In genomic region chr12:109987615-109988014, GRCh38 we compare ENCODE assay signal across 24 cellular contexts. TPM values are rescaled to one million over a fixed set of nuclear protein-coding genes. Genes with fewer than 3 reads are reported as not detected.
A peak's percentile ranks its signal among the peaks of the same experiment; 100 is the strongest.
DNase-seq lines count a peak whose midpoint lies in the region; ATAC-seq and TF ChIP-seq lines count a peak whose summit lies in the region.
"Had no signal": no experiment of that assay in that cellular context is flagged by ENCODE, and none has a peak within 500 bp of the region (broad histone marks: within the 10 kb centered on the region; RNA-seq: fewer than 3 reads in every experiment).

No MANE protein-coding gene starts in this region.

- H3K36me3 Mint-ChIP-seq in activated CD4-positive, alpha-beta T cell treated with anti-CD3 and anti-CD28 coated beads for 36 hours (ENCODE audit: low read depth): peaks cover 60% of the 10 kb centered on the region
- peaks cover 65% of the 10 kb centered on the region for H3K36me3 Mint-ChIP-seq in activated naive CD8-positive, alpha-beta T cell treated with anti-CD3 and anti-CD28 coated beads for 36 hours

- peak overlapping the region; percentile 77 for H3K27ac Mint-ChIP-seq in activated CD4-positive, alpha-beta T cell treated with anti-CD3 and anti-CD28 coated beads for 36 hours
- H3K27ac Mint-ChIP-seq in activated naive CD8-positive, alpha-beta T cell treated with anti-CD3 and anti-CD28 coated beads for 36 hours: peak overlapping the region; percentile 85
- H3K27ac Mint-ChIP-seq: immature natural killer cell, nephron progenitor cell had no signal

- TF ChIP-seq CTCF in AG04449 (IDR thresholded peaks at IDR 0.05; ENCODE audit: insufficient read depth, low read length, missing control alignments): no peak
- no peak for TF ChIP-seq CTCF in PC-3 (conservative IDR thresholded peaks at IDR 0.05; ENCODE audit: low read depth, low read length)

- no peaks in the 10 kb centered on the region for H3K27me3 Mint-ChIP-seq in activated CD4-positive, alpha-beta T cell treated with anti-CD3 and anti-CD28 coated beads for 36 hours
- H3K27me3 Mint-ChIP-seq in activated naive CD8-positive, alpha-beta T cell treated with anti-CD3 and anti-CD28 coated beads for 36 hours: no peaks in the 10 kb centered on the region

- POLR2A ChIA-PET in activated CD4-positive, alpha-beta T cell treated with anti-CD3 and anti-CD28 coated beads for 36 hours (lab: Charles Lee): no interaction called here
- POLR2A ChIA-PET in AG04449 (lab: Yijun Ruan, JAX) (interaction anchor here (0.9 to 1.4 kb wide), 2 partner anchors 11 to 25 kb away, joined by 3 to 4 read pairs; partner anchors contain the start of gene ANKRD13A), PC-3 (lab: Charles Lee; ENCODE audit: unreplicated experiment) (interaction anchor here (0.7 kb wide), 1 partner anchor 12 kb away, joined by 3 read pairs; the partner anchor contains the start of gene ANKRD13A)

- H3K4me3 ChIP-seq in AG04449 (ENCODE audit: low read depth, low read length) (no peak overlapping the region), PC-3 (ENCODE audit: low read length) (no peak overlapping the region), GM23248 (no peak overlapping the region)
- H3K4me3 ChIP-seq: heart left ventricle, MG63, upper lobe of right lung had no signal

- in situ Hi-C loops in GM23248 (cut with MboI): no loop called here

- H3K4me1 ChIP-seq in PC-3 (ENCODE audit: insufficient read depth, low read length): peaks cover 4% of the 10 kb centered on the region
- H3K4me1 ChIP-seq in GM23248 (ENCODE audit: insufficient read depth): peaks cover 4% of the 10 kb centered on the region; the same call in 1 of the 2 replicates
- H3K4me1 ChIP-seq: BE2C, upper lobe of right lung had no signal

- H3K4me3 Mint-ChIP-seq in activated CD4-positive, alpha-beta T cell treated with anti-CD3 and anti-CD28 coated beads for 36 hours: no peak overlapping the region
- H3K4me3 Mint-ChIP-seq in activated naive CD8-positive, alpha-beta T cell treated with anti-CD3 and anti-CD28 coated beads for 36 hours: no peak overlapping the region
- H3K4me3 Mint-ChIP-seq: immature natural killer cell, nephron progenitor cell had no signal

- H3K36me3 ChIP-seq in PC-3 (ENCODE audit: low read depth, low read length) (peaks cover 36% of the 10 kb centered on the region; the same call in 1 of the 2 replicates), GM23248 (ENCODE audit: low read depth) (peaks cover 49% of the 10 kb centered on the region)

- peak; percentile 56 for DNase-seq in activated CD4-positive, alpha-beta T cell treated with anti-CD3 and anti-CD28 coated beads for 36 hours
- no peak for DNase-seq in activated CD4-positive, alpha-beta T cell treated with anti-CD3 and anti-CD28 coated beads, Interleukin-2, amount 50 U/mL, for 4 hours
- DNase-seq in AG04449 (ENCODE audit: low read depth, low spot score) (peak; percentile 86), PC-3 (peak; percentile 72), amygdala (lab: John Stamatoyannopoulos, UW) (no peak), GM23248 (no peak), COLO668 (lab: John Stamatoyannopoulos, UW; ENCODE audit: unreplicated experiment) (no peak)
- DNase-seq in activated naive CD8-positive, alpha-beta T cell treated with anti-CD3 and anti-CD28 coated beads for 36 hours: no peak
- DNase-seq: 8988T, aorta, BE2C, caudate nucleus, dermis blood vessel endothelial cell, heart left ventricle, immature natural killer cell, left ventricle myocardium superior, MG63, midbrain, NCI-H1417 treated with DMSO at 0.1 percent for 48 hours, NCI-H524 treated with DMSO at 0.1 percent for 48 hours, nephron progenitor cell, posterior cingulate gyrus, upper lobe of right lung had no signal

- CTCF ChIA-PET in activated CD4-positive, alpha-beta T cell treated with anti-CD3 and anti-CD28 coated beads for 36 hours (lab: Charles Lee): interaction anchor here (0.6 to 1.7 kb wide), 2 partner anchors 11 to 775 kb away, joined by 4 to 8 read pairs; partner anchors contain the start of gene ANKRD13A
- CTCF ChIA-PET in AG04449 (lab: Yijun Ruan, JAX) (interaction anchor here (1.4 kb wide), 1 partner anchor 54 kb away, joined by 3 read pairs; no protein-coding TSS in a partner anchor), PC-3 (lab: Charles Lee) (no interaction called here)

- no peaks in the 10 kb centered on the region for H3K27me3 ChIP-seq in PC-3 (ENCODE audit: low read length)
- no peaks in the 10 kb centered on the region for H3K27me3 ChIP-seq in GM23248 (replicated peaks; ENCODE audit: insufficient read depth)
- H3K27me3 ChIP-seq: BE2C, heart left ventricle, MG63, upper lobe of right lung had no signal

- H3K27ac ChIP-seq in PC-3 (ENCODE audit: low read length) (peak overlapping the region; percentile 70), GM23248 (no peak overlapping the region)
- H3K27ac ChIP-seq: RWPE1, upper lobe of right lung had no signal

- peaks cover 57% of the 10 kb centered on the region for H3K4me1 Mint-ChIP-seq in activated CD4-positive, alpha-beta T cell treated with anti-CD3 and anti-CD28 coated beads for 36 hours
- peaks cover 52% of the 10 kb centered on the region for H3K4me1 Mint-ChIP-seq in activated naive CD8-positive, alpha-beta T cell treated with anti-CD3 and anti-CD28 coated beads for 36 hours
- H3K4me1 Mint-ChIP-seq: nephron progenitor cell had no signal

- H3K9ac ChIP-seq in PC-3 (ENCODE audit: low read length): no peak overlapping the region
- no peak overlapping the region for H3K9ac ChIP-seq in GM23248

- peak; percentile 90 for ATAC-seq in activated CD4-positive, alpha-beta T cell treated with anti-CD3 and anti-CD28 coated beads for 36 hours
- ATAC-seq in PC-3: peak; percentile 96
- ATAC-seq: heart left ventricle, left ventricle myocardium superior, upper lobe of right lung had no signal

- H2AFZ ChIP-seq in PC-3 (ENCODE audit: low read length): no peak overlapping the region
- no peak overlapping the region for H2AFZ ChIP-seq in GM23248

- 0 out of 2 replicates have a peak overlapping the region, but pooled peaks have one; percentile 20 for H3K4me2 ChIP-seq in PC-3 (ENCODE audit: low read length)
- H3K4me2 ChIP-seq in GM23248 (ENCODE audit: unreplicated experiment): no peak overlapping the region

- peaks cover 4% of the 10 kb centered on the region for H3K79me2 ChIP-seq in PC-3 (ENCODE audit: low read length)
- H3K79me2 ChIP-seq in GM23248 (ENCODE audit: insufficient read depth): peaks cover 71% of the 10 kb centered on the region

- 91 to 95% methylated on average over 8 of the region's 8 CpGs for WGBS in GM23248 (ENCODE audit: low coverage in 1 of 2, low lambda C conversion rate in 2 of 2, missing lambda C conversion rate in 2 of 2), 2 experiments

- intact Hi-C loops in activated CD4-positive, alpha-beta T cell treated with anti-CD3 and anti-CD28 coated beads for 36 hours (cut with DNase I, micrococcal nuclease): loop anchor here in 1 of 2 experiments (1.0 kb wide), 1 partner anchor 9 kb away; the partner anchor contains the start of gene GIT2
- intact Hi-C loops in PC-3 (cut with micrococcal nuclease): no loop called here

- H4K20me1 ChIP-seq in PC-3 (ENCODE audit: low read length) (no peaks in the 10 kb centered on the region), GM23248 (ENCODE audit: insufficient read depth) (no peaks in the 10 kb centered on the region)

- no peaks in the 10 kb centered on the region for H3K9me2 ChIP-seq in PC-3 (replicated peaks; ENCODE audit: low read length)
- no peaks in the 10 kb centered on the region for H3K9me2 ChIP-seq in GM23248 (ENCODE audit: insufficient read depth)

- no TSS peak for BruUV-seq in PC-3 (replicated peaks; lab: Mats Ljungman, UMichigan)

- H3F3A ChIP-seq in PC-3 (ENCODE audit: low read length, unreplicated experiment) (peaks cover 3% of the 10 kb centered on the region), GM23248 (ENCODE audit: insufficient read depth) (peaks cover 5% of the 10 kb centered on the region; the same call in 1 of the 2 replicates)

- H3K9me3 Mint-ChIP-seq in activated CD4-positive, alpha-beta T cell treated with anti-CD3 and anti-CD28 coated beads for 36 hours (ENCODE audit: low read depth): no peaks in the 10 kb centered on the region
- H3K9me3 Mint-ChIP-seq in activated naive CD8-positive, alpha-beta T cell treated with anti-CD3 and anti-CD28 coated beads for 36 hours: no peaks in the 10 kb centered on the region
- H3K9me3 Mint-ChIP-seq: immature natural killer cell, nephron progenitor cell had no signal

- H3K9me3 ChIP-seq in PC-3 (ENCODE audit: low read length): no peaks in the 10 kb centered on the region
- H3K9me3 ChIP-seq in GM23248 (ENCODE audit: low read depth): no peaks in the 10 kb centered on the region
- H3K9me3 ChIP-seq: BE2C, heart left ventricle, MG63, upper lobe of right lung had no signal

RNA-seq across cellular contexts. Expression of gene GIT2, which starts 8.6 kb away (rescaled TPM):
- total RNA-seq in activated CD4-positive, alpha-beta T cell treated with anti-CD3 and anti-CD28 coated beads for 36 hours: 10 to 100 TPM; 50.2 to 58.2 TPM
- total RNA-seq in PC-3 (2014; rRNA removed): 24.6 and 26.8 TPM in 2 replicates
- 10 to 100 TPM; 50.6 to 51.0 TPM for total RNA-seq in activated naive CD8-positive, alpha-beta T cell treated with anti-CD3 and anti-CD28 coated beads for 36 hours
- total RNA-seq in GM23248 (2014; rRNA removed; shearing (Covaris generic)): 23.4 and 26.4 TPM in 2 replicates
- polyA plus RNA-seq in GM23248 (2016; fragmentation: Nextera tagmentation; extraction: Ambion mirVana): 42.1 TPM in 2 replicates

RNA-seq across cellular contexts. Expression of gene ANKRD13A, which starts 11.6 kb away (rescaled TPM):
- total RNA-seq in activated CD4-positive, alpha-beta T cell treated with anti-CD3 and anti-CD28 coated beads for 36 hours: 10 to 100 TPM; 38.2 to 39.8 TPM
- total RNA-seq in PC-3 (2014; rRNA removed): 117 and 118 TPM in 2 replicates
- total RNA-seq in activated naive CD8-positive, alpha-beta T cell treated with anti-CD3 and anti-CD28 coated beads for 36 hours: 10 to 100 TPM; 36.8 to 43.6 TPM
- 237 and 241 TPM in 2 replicates for total RNA-seq in GM23248 (2014; rRNA removed; shearing (Covaris generic))
- polyA plus RNA-seq in GM23248 (2016; fragmentation: Nextera tagmentation; extraction: Ambion mirVana): 74.8 and 77.3 TPM in 2 replicates

Comparison
In these comparisons a context has a peak if more than half of its experiments do, and no peak if none do; other contexts are left out.
1. DNase-seq: peak in activated CD4-positive, alpha-beta T cell treated with anti-CD3 and anti-CD28 coated beads for 36 hours (single experiment), AG04449 (single experiment) and PC-3 (single experiment); none in activated CD4-positive, alpha-beta T cell treated with anti-CD3 and anti-CD28 coated beads, Interleukin-2, amount 50 U/mL, for 4 hours (0 of 2), activated naive CD8-positive, alpha-beta T cell treated with anti-CD3 and anti-CD28 coated beads for 36 hours (single experiment), amygdala (0 of 56), GM23248 (single experiment) and COLO668 (single experiment).